1 cellular context compared by ENCODE assay signal in the genomic region with DNA sequence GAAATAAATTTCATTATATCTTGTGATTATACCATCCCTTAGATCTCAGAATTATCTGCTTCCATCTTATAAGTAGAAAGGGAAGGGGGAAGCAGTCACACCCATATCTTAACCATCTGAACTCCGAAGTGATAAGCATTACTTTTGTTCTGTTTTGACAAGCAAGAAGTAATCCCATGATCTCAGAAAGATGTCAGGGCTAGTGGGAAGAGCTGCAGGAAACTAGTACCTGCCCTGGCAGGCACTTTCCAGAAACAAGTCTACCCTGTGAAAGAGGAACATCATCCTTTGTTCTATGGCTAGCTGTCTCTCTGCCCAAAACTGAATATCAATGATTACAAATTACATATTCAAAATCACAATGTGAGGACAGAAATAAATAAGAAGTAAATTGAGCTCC.
TF ChIP-seq lines count a peak whose summit lies in the region.

No MANE protein-coding gene starts in this region.

TF ChIP-seq in SK-N-SH treated with all-trans-retinoic acid at 6 μM for 48 hours, 23 proteins besides CTCF, POLR2A, EP300 and RAD21 (continued from another document):
- no peak for TF ChIP-seq RARB (CRISPR knock-in tag; IDR thresholded peaks at IDR 0.05)
- TF ChIP-seq SNAI2 (CRISPR knock-in tag; IDR thresholded peaks at IDR 0.05) = no peak
- TF ChIP-seq ZNF70 (CRISPR knock-in tag; IDR thresholded peaks at IDR 0.05) = no peak
- TF ChIP-seq, protein P1, sequence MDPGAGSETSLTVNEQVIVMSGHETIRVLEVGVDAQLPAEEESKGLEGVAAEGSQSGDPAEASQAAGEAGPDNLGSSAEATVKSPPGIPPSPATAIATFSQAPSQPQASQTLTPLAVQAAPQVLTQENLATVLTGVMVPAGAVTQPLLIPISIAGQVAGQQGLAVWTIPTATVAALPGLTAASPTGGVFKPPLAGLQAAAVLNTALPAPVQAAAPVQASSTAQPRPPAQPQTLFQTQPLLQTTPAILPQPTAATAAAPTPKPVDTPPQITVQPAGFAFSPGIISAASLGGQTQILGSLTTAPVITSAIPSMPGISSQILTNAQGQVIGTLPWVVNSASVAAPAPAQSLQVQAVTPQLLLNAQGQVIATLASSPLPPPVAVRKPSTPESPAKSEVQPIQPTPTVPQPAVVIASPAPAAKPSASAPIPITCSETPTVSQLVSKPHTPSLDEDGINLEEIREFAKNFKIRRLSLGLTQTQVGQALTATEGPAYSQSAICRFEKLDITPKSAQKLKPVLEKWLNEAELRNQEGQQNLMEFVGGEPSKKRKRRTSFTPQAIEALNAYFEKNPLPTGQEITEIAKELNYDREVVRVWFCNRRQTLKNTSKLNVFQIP (CRISPR knock-in tag; IDR thresholded peaks at IDR 0.05; ENCODE audit: borderline replicate concordance, low read depth) = no peak
- TF ChIP-seq TCF4 (CRISPR knock-in tag; IDR thresholded peaks at IDR 0.05; ENCODE audit: borderline replicate concordance) = no peak
- TF ChIP-seq ZC3H10 (CRISPR knock-in tag; IDR thresholded peaks at IDR 0.05) = no peak
TF ChIP-seq in SK-N-SH treated with all-trans-retinoic acid at 6 μM for 48 hours: peak in this region for 0.
